Comparison of ENCODE assay signal across 9 cellular contexts in genomic region chr4:10074767-10075105, GRCh38. TPM values are rescaled to one million over a fixed set of nuclear protein-coding genes. Genes with fewer than 3 reads are reported as not detected.
DNase-seq lines count a peak whose midpoint lies in the region; ATAC-seq and TF ChIP-seq lines count a peak whose summit lies in the region.
"Had no signal": no experiment of that assay in that cellular context is flagged by ENCODE, and none has a peak within 500 bp of the region (broad histone marks: within the 10 kb centered on the region; RNA-seq: fewer than 3 reads in every experiment).

No MANE protein-coding gene starts in this region.

- H2BK15ac ChIP-seq in IMR-90 (ENCODE audit: low read depth, low read length) (no peak overlapping the region), mesendoderm (replicated peaks; ENCODE audit: low read depth) (no peak overlapping the region)

- no peak overlapping the region for H3K27ac ChIP-seq in IMR-90 (ENCODE audit: insufficient read depth, low read length)
- no peak overlapping the region for H3K27ac ChIP-seq in mesendoderm (ENCODE audit: low read depth, low read length)
- H3K27ac ChIP-seq in transverse colon = no peak overlapping the region

- H3K4me1 Mint-ChIP-seq in Caco-2 (ENCODE audit: low read depth, unreplicated experiment) = no peaks in the 10 kb centered on the region

- H2AFZ ChIP-seq in IMR-90 (replicated peaks; ENCODE audit: low read length, poor library complexity) = no peak overlapping the region

- H3K9ac ChIP-seq in IMR-90 (ENCODE audit: low read depth, low read length) (no peak overlapping the region), mesendoderm (ENCODE audit: low read length) (no peak overlapping the region)

- POLR2A ChIA-PET in Caco-2 (lab: Charles Lee) (no interaction called here), IMR-90 (lab: Charles Lee; ENCODE audit: unreplicated experiment) (no interaction called here)

- BruUV-seq in Caco-2 (replicated peaks; lab: Mats Ljungman, UMichigan) (TSS peak; percentile 79), IMR-90 (replicated peaks; lab: Mats Ljungman, UMichigan) (TSS peak; percentile 98)

- H3K9me3 ChIP-seq in Caco-2 = no peaks in the 10 kb centered on the region
- H3K9me3 ChIP-seq in IMR-90 (ENCODE audit: control insufficient read depth, insufficient read depth, low read length) = no peaks in the 10 kb centered on the region
- no peaks in the 10 kb centered on the region for H3K9me3 ChIP-seq in transverse colon

- H3K27ac Mint-ChIP-seq in Caco-2 (ENCODE audit: unreplicated experiment) = no peak overlapping the region

- H3K18ac ChIP-seq in IMR-90 (ENCODE audit: low read depth, low read length) (no peak overlapping the region), mesendoderm (ENCODE audit: low read length) (no peak overlapping the region)

- DNase-seq in Caco-2 (peak in 1 of 2 experiments; percentile 22), IMR-90 (peak; percentile 70), astrocyte of the spinal cord (ENCODE audit: low read depth, low spot score) (peak; percentile 66), mesendoderm (peak; percentile 25), cortex of kidney (lab: John Stamatoyannopoulos, UW) (no peak), NCI-H2171 treated with DMSO at 0.1 percent for 48 hours (lab: John Stamatoyannopoulos, UW) (no peak), transverse colon (no peak), NCI-H2029 (lab: John Stamatoyannopoulos, UW) (no peak)

- H4K8ac ChIP-seq in IMR-90 (ENCODE audit: low read depth in 2 of 2, low read length in 2 of 2) (no peak overlapping the region), mesendoderm (ENCODE audit: low read depth, low read length) (no peak overlapping the region)

- no peak overlapping the region for H3K4me3 ChIP-seq in Caco-2 (ENCODE audit: low read depth, low read length)
- no peak overlapping the region for H3K4me3 ChIP-seq in IMR-90 (ENCODE audit: insufficient read depth, low read depth, low read length)
- no peak overlapping the region for H3K4me3 ChIP-seq in astrocyte of the spinal cord (ENCODE audit: low read depth, low read length)
- H3K4me3 ChIP-seq in mesendoderm (ENCODE audit: low read length) = no peak overlapping the region
- H3K4me3 ChIP-seq in transverse colon = no peak overlapping the region

- H3K4ac ChIP-seq in IMR-90 (ENCODE audit: low read depth, low read length) (no peak overlapping the region), mesendoderm (ENCODE audit: low read depth, low read length) (no peak overlapping the region)

- no peak overlapping the region for H2AK9ac ChIP-seq in IMR-90 (replicated peaks; ENCODE audit: low read depth, low read length, poor library complexity)

- peaks cover 14 to 38% of the 10 kb centered on the region in 2 experiments for H3K79me1 ChIP-seq in IMR-90 (ENCODE audit: low read depth in 1 of 2, low read length in 2 of 2)
- H3K79me1 ChIP-seq in mesendoderm (ENCODE audit: low read length) = no peaks in the 10 kb centered on the region

- no peak overlapping the region for H4K91ac ChIP-seq in IMR-90 (ENCODE audit: insufficient read depth, low read depth, low read length)

- CTCF ChIA-PET in Caco-2 (lab: Charles Lee) = no interaction called here
- CTCF ChIA-PET in IMR-90 (lab: Yijun Ruan, JAX) = no interaction called here

- no peak overlapping the region for H3K23ac ChIP-seq in IMR-90 (ENCODE audit: low read depth, low read length)
- H3K23ac ChIP-seq in mesendoderm (ENCODE audit: low read length) = no peak overlapping the region

- no peak overlapping the region for H2BK120ac ChIP-seq in IMR-90 (ENCODE audit: low read depth, low read length)
- H2BK120ac ChIP-seq in mesendoderm (ENCODE audit: low read depth, low read length) = no peak overlapping the region

- H2AK5ac ChIP-seq in IMR-90 (ENCODE audit: low read depth, low read length) (no peak overlapping the region), mesendoderm (ENCODE audit: low read length) (no peak overlapping the region)

- H3K4me1 ChIP-seq in Caco-2 (no peaks in the 10 kb centered on the region), IMR-90 (ENCODE audit: control insufficient read depth, insufficient read depth, low read length) (no peaks in the 10 kb centered on the region), mesendoderm (ENCODE audit: control insufficient read depth, low read depth, low read length) (no peaks in the 10 kb centered on the region), transverse colon (no peaks in the 10 kb centered on the region)

- H3K9me3 Mint-ChIP-seq in Caco-2 (ENCODE audit: unreplicated experiment) = no peaks in the 10 kb centered on the region

- H3K27me3 Mint-ChIP-seq in Caco-2 (ENCODE audit: insufficient read depth, unreplicated experiment) = no peaks in the 10 kb centered on the region

- no peak overlapping the region for H3K4me3 Mint-ChIP-seq in Caco-2 (ENCODE audit: unreplicated experiment)

- TF ChIP-seq RAD21 in IMR-90 (IDR thresholded peaks at IDR 0.05; ENCODE audit: low read length) = peak; percentile 43; the same call in 1 of the 2 replicates

- H4K5ac ChIP-seq in IMR-90 (ENCODE audit: low read depth, low read length) (no peak overlapping the region), mesendoderm (ENCODE audit: low read length) (no peak overlapping the region)

- peak; percentile 65 for ATAC-seq in IMR-90 (ENCODE audit: low read depth)

- no peak overlapping the region for H2BK20ac ChIP-seq in IMR-90 (ENCODE audit: low read depth, low read length)

- H3K56ac ChIP-seq in IMR-90 (ENCODE audit: extremely low read depth, insufficient read depth, low read length) = no peak overlapping the region
- no peak overlapping the region for H3K56ac ChIP-seq in mesendoderm (ENCODE audit: low read length)

- intact Hi-C loops in Caco-2 (cut with micrococcal nuclease; ENCODE audit: unreplicated experiment) (no loop called here), IMR-90 (cut with micrococcal nuclease) (loop anchor here (1.0 kb wide), 1 partner anchor 42 kb away; the partner anchor contains the start of gene WDR1), transverse colon (cut with DNase I; ENCODE audit: low total_unique reads) (no loop called here)

- no peak for TF ChIP-seq EP300 in transverse colon (IDR thresholded peaks at IDR 0.05; ENCODE audit: low read depth)

- H3K14ac ChIP-seq in IMR-90 (replicated peaks; ENCODE audit: low read depth, low read length) = no peak overlapping the region

- no peaks in the 10 kb centered on the region for H3K79me2 ChIP-seq in mesendoderm (ENCODE audit: control insufficient read depth, insufficient read depth, low read length)

- H2BK5ac ChIP-seq in IMR-90 (ENCODE audit: low read depth, low read length, poor library complexity, severe bottlenecking) = no peak overlapping the region
- H2BK5ac ChIP-seq in mesendoderm (ENCODE audit: low read length) = no peak overlapping the region

- peaks cover 57% of the 10 kb centered on the region for H4K20me1 ChIP-seq in IMR-90 (ENCODE audit: insufficient read depth, low read length)

- TF ChIP-seq CTCF in Caco-2 (IDR thresholded peaks at IDR 0.05; ENCODE audit: insufficient read depth in 1 of 2, low read depth in 1 of 2, low read length in 1 of 2, severe bottlenecking in 1 of 2, unreplicated experiment in 1 of 2) (peak in 1 of 2 experiments; percentile 14), IMR-90 (conservative IDR thresholded peaks at IDR 0.05; ENCODE audit: low read depth, low read length) (peak; percentile 61), astrocyte of the spinal cord (IDR thresholded peaks at IDR 0.05; ENCODE audit: low read depth, low read length) (peak; percentile 72), transverse colon (IDR thresholded peaks at IDR 0.05) (no peak)

- TF ChIP-seq POLR2A in IMR-90 (IDR thresholded peaks at IDR 0.05; ENCODE audit: low read depth, low read length) = no peak; the same call in 1 of the 2 replicates
- TF ChIP-seq POLR2A in transverse colon (IDR thresholded peaks at IDR 0.05) = no peak

- 50% methylated on average over 2 of the region's 7 CpGs; no CpG with 5 or more reads in 1 of the 2 experiments for WGBS in IMR-90 (ENCODE audit: extremely low coverage in 2 of 2, insufficient read length in 1 of 2), 2 experiments
- WGBS in mesendoderm (ENCODE audit: extremely low coverage, insufficient coverage, low lambda C conversion rate) = no CpG with 5 or more reads among the region's 7 CpGs
- 80 to 92% methylated on average over 3 to 7 of the region's 7 CpGs for WGBS in transverse colon (ENCODE audit: low coverage in 1 of 2), 2 donors

- in situ Hi-C loops in IMR-90 (cut with MboI; ENCODE audit: low sequenced_read_pairs) = loop anchor here (25.0 kb wide), 2 partner anchors 113 to 1637 kb away; partner anchors contain the start of genes ACOX3 and TRMT44
- in situ Hi-C loops in astrocyte of the spinal cord (cut with HindIII; ENCODE audit: low sequenced_read_pairs) = no loop called here
- in situ Hi-C loops in transverse colon (cut with MboI; ENCODE audit: low pct_ligation_motif_present in 1 of 4, low pct_unique_long_range_greater_than_20kb in 1 of 4, low sequenced_read_pairs in 3 of 4) = no loop called here

- H3K9me1 ChIP-seq in IMR-90 (ENCODE audit: insufficient read depth, low read length) = no peaks in the 10 kb centered on the region

- H3K36me3 ChIP-seq in Caco-2 (ENCODE audit: control insufficient read depth, insufficient read depth, low read length) (peaks cover 4% of the 10 kb centered on the region; the same call in 1 of the 2 replicates), IMR-90 (ENCODE audit: control insufficient read depth, insufficient read depth, low read length) (peaks cover 69% of the 10 kb centered on the region), mesendoderm (ENCODE audit: control insufficient read depth, insufficient read depth, low read length) (peaks cover 36% of the 10 kb centered on the region), transverse colon (peaks cover 0 to 56% (median 26%) of the 10 kb centered on the region in 4 donors)

- H3K27me3 ChIP-seq in Caco-2 (replicated peaks; ENCODE audit: control insufficient read depth, insufficient read depth, low read length) (no peaks in the 10 kb centered on the region), IMR-90 (ENCODE audit: control insufficient read depth, insufficient read depth, low read length) (no peaks in the 10 kb centered on the region), mesendoderm (ENCODE audit: insufficient read depth, low read length, poor library complexity) (no peaks in the 10 kb centered on the region), transverse colon (no peaks in the 10 kb centered on the region)

- peaks cover 78% of the 10 kb centered on the region for H3K36me3 Mint-ChIP-seq in Caco-2 (ENCODE audit: insufficient read depth, unreplicated experiment)

- H3K4me2 ChIP-seq in IMR-90 (ENCODE audit: low read depth, low read length) (no peak overlapping the region), mesendoderm (ENCODE audit: low read length) (no peak overlapping the region)

- dilution Hi-C loops in IMR-90 (cut with HindIII; ENCODE audit: low sequenced_read_pairs, unreplicated experiment) = no loop called here

RNA-seq across cellular contexts. Expression of gene WDR1, which starts 41.9 kb away (rescaled TPM):
- total RNA-seq in Caco-2 (2022) (250 and 270 TPM in 2 replicates), IMR-90 (2012; rRNA removed) (782 and 992 TPM in 2 replicates), transverse colon (100 to 1,000 TPM; 196 to 268 (median 246) TPM)
- polyA plus RNA-seq in IMR-90 (2012; rRNA removed) = 725 and 739 TPM in 2 replicates
- 709 and 1,014 TPM in 2 replicates for polyA plus RNA-seq in IMR-90 (2012; cell fraction: cytosol; rRNA removed)
- 487 and 886 TPM in 2 replicates for polyA plus RNA-seq in IMR-90 (2012; cell fraction: nucleus; rRNA removed; ENCODE audit: low replicate concordance)
- 261 TPM for polyA plus RNA-seq in mesendoderm (2013, experiment 1 of 2)
- polyA plus RNA-seq in mesendoderm (2013, experiment 2 of 2) = 261 TPM

RNA-seq across cellular contexts. Expression of gene SLC2A9, which starts 53.4 kb away (rescaled TPM):
- total RNA-seq in Caco-2 (2022) = 17.5 and 21.0 TPM in 2 replicates
- 0.56 and 0.72 TPM in 2 replicates for total RNA-seq in IMR-90 (2012; rRNA removed)
- 1.0 and 2.1 TPM in 2 replicates for polyA plus RNA-seq in IMR-90 (2012; rRNA removed)
- 1.2 and 1.3 TPM in 2 replicates for polyA plus RNA-seq in IMR-90 (2012; cell fraction: cytosol; rRNA removed)
- polyA plus RNA-seq in IMR-90 (2012; cell fraction: nucleus; rRNA removed; ENCODE audit: low replicate concordance) = 1.6 and 1.8 TPM in 2 replicates
- 0.97 TPM for polyA plus RNA-seq in mesendoderm (2013, experiment 1 of 2)
- polyA plus RNA-seq in mesendoderm (2013, experiment 2 of 2) = 0.42 TPM
- total RNA-seq in transverse colon = 1 to 10 TPM in 3 of 4 donors, not detected in 1; 2.2 to 4.0 (median 3.4) TPM
- polyA plus RNA-seq: neural cell had no signal

Comparison
In these comparisons a context has a peak if more than half of its experiments do, and no peak if none do; other contexts are left out.
1. DNase-seq: peak in IMR-90 (single experiment), astrocyte of the spinal cord (single experiment) and mesendoderm (single experiment); none in cortex of kidney (single experiment), NCI-H2171 treated with DMSO at 0.1 percent for 48 hours (single experiment), transverse colon (single experiment) and NCI-H2029 (single experiment).
2. CTCF ChIP-seq: peak in IMR-90 (single experiment) and astrocyte of the spinal cord (single experiment); none in transverse colon (0 of 5).